Comparison of ENCODE assay signal across 15 cellular contexts in genomic region chr2:3476386-3477033, GRCh38. TPM values are rescaled to one million over a fixed set of nuclear protein-coding genes. Genes with fewer than 3 reads are reported as not detected.
A peak's percentile ranks its signal among the peaks of the same experiment; 100 is the strongest.
DNase-seq lines count a peak whose midpoint lies in the region; ATAC-seq, FAIRE-seq and TF ChIP-seq lines count a peak whose summit lies in the region.
"Had no signal": no experiment of that assay in that cellular context is flagged by ENCODE, and none has a peak within 500 bp of the region (broad histone marks: within the 10 kb centered on the region; RNA-seq: fewer than 3 reads in every experiment).

No MANE protein-coding gene starts in this region.

- peaks cover 0 to 19% (median 14%) of the 10 kb centered on the region in 9 donors for H3K4me1 ChIP-seq in heart right ventricle
- H3K4me1 ChIP-seq: A549 had no signal

- 73 to 82% methylated on average over 14 of the region's 14 CpGs for WGBS in heart right ventricle, 2 donors

- peaks cover 56% of the 10 kb centered on the region for H3K36me3 Mint-ChIP-seq in nephron progenitor cell (ENCODE audit: low read depth)
- H3K36me3 Mint-ChIP-seq in type B pancreatic cell: peaks cover 22% of the 10 kb centered on the region

- H3K27me3 Mint-ChIP-seq in nephron progenitor cell (ENCODE audit: low read depth, poor library complexity) (peaks cover 2% of the 10 kb centered on the region), type B pancreatic cell (no peaks in the 10 kb centered on the region)
- H3K27me3 Mint-ChIP-seq: activated CD4-positive, alpha-beta T cell treated with anti-CD3 and anti-CD28 coated beads, Interleukin-2, amount 10 ng/mL, durations not matched to agents 24 days and 14 days had no signal

- H3K27ac ChIP-seq in heart right ventricle: no peak overlapping the region
- H3K27ac ChIP-seq: A549, transverse colon had no signal

- H3K4me3 Mint-ChIP-seq in nephron progenitor cell: peak overlapping the region; percentile 53
- no peak overlapping the region for H3K4me3 Mint-ChIP-seq in type B pancreatic cell
- H3K4me3 Mint-ChIP-seq: activated CD4-positive, alpha-beta T cell treated with anti-CD3 and anti-CD28 coated beads, Interleukin-2, amount 10 ng/mL, durations not matched to agents 24 days and 14 days had no signal

- no peaks in the 10 kb centered on the region for H3K27me3 ChIP-seq in heart right ventricle
- H3K27me3 ChIP-seq: transverse colon had no signal

- no peak for ATAC-seq in Right ventricle myocardium superior (ENCODE audit: poor library complexity)
- no peak for ATAC-seq in heart right ventricle
- ATAC-seq: A549 had no signal

- no peaks in the 10 kb centered on the region for H3K9me3 ChIP-seq in heart right ventricle
- H3K9me3 ChIP-seq: A549, transverse colon had no signal

- H3K4me3 ChIP-seq in heart right ventricle: no peak overlapping the region
- H3K4me3 ChIP-seq: A549, transverse colon had no signal

- H3K4me1 Mint-ChIP-seq in nephron progenitor cell (peaks cover 43% of the 10 kb centered on the region), type B pancreatic cell (ENCODE audit: unreplicated experiment) (peaks cover 6% of the 10 kb centered on the region)

- H3K9me3 Mint-ChIP-seq in nephron progenitor cell (no peaks in the 10 kb centered on the region), type B pancreatic cell (no peaks in the 10 kb centered on the region)
- H3K9me3 Mint-ChIP-seq: activated CD4-positive, alpha-beta T cell treated with anti-CD3 and anti-CD28 coated beads, Interleukin-2, amount 10 ng/mL, durations not matched to agents 24 days and 14 days had no signal

- H3K27ac Mint-ChIP-seq in nephron progenitor cell (peak overlapping the region; percentile 98), type B pancreatic cell (peak overlapping the region; percentile 65)
- H3K27ac Mint-ChIP-seq: activated CD4-positive, alpha-beta T cell treated with anti-CD3 and anti-CD28 coated beads, Interleukin-2, amount 10 ng/mL, durations not matched to agents 24 days and 14 days had no signal

- TF ChIP-seq CTCF in heart right ventricle (IDR thresholded peaks at IDR 0.05) (no peak), nephron progenitor cell (IDR thresholded peaks at IDR 0.05) (no peak), type B pancreatic cell (conservative IDR thresholded peaks at IDR 0.05) (no peak)

- peaks cover 0 to 97% (median 13%) of the 10 kb centered on the region in 9 donors for H3K36me3 ChIP-seq in heart right ventricle

- intact Hi-C loops in Right ventricle myocardium superior (cut with DNase I) (no loop called here), heart right ventricle (cut with DNase I) (no loop called here)

- DNase-seq in Right ventricle myocardium superior (peak; percentile 35), heart right ventricle (no peak), fibroblast of peridontal ligament (ENCODE audit: extremely low read depth) (peak; percentile 52), nephron progenitor cell (no peak), type B pancreatic cell (ENCODE audit: extremely low spot score, unreplicated experiment) (no peak), DMS53 treated with DMSO at 0.1 percent for 48 hours (lab: John Stamatoyannopoulos, UW; ENCODE audit: unreplicated experiment) (no peak), urothelium cell line (ENCODE audit: low spot score) (no peak), KG1 (lab: John Stamatoyannopoulos, UW) (no peak)
- DNase-seq: activated CD4-positive, alpha-beta T cell treated with anti-CD3 and anti-CD28 coated beads, Interleukin-2, amount 10 ng/mL, durations not matched to agents 24 days and 14 days; activated effector memory CD4-positive, alpha-beta T cell treated with anti-CD3 and anti-CD28 coated beads, Interleukin-2, amount 50 U/mL, for 16 hours; cerebellar nuclear complex; Kasumi-1; mesenchymal stem cell; transverse colon had no signal

- no peak for FAIRE-seq in urothelium cell line (lab: Jason Lieb, UNC)
- FAIRE-seq: A549 had no signal

RNA-seq across cellular contexts. Expression of gene ADI1, which starts 42.8 kb away (rescaled TPM):
- total RNA-seq in Right ventricle myocardium superior (141 TPM), heart right ventricle (100 to 1,000 TPM; 100 to 204 (median 175) TPM), type B pancreatic cell (ENCODE audit: low replicate concordance) (40.0 and 54.7 TPM in 2 replicates)
- 100 to 1,000 TPM in 1 of 2 donors, 10 to 100 TPM in 1; 49.2 to 126 TPM for polyA plus RNA-seq in heart right ventricle

Comparison
In these comparisons a context has a peak if more than half of its experiments do, and no peak if none do; other contexts are left out.
1. DNase-seq: peak in Right ventricle myocardium superior (single experiment) and fibroblast of peridontal ligament (single experiment); none in heart right ventricle (0 of 2), nephron progenitor cell (single experiment), type B pancreatic cell (single experiment), DMS53 treated with DMSO at 0.1 percent for 48 hours (single experiment), urothelium cell line (single experiment) and KG1 (single experiment).